ENCODE assay signal across 17 cellular contexts in genomic region chr5:57658009-57658408, GRCh38.
DNase-seq lines count a peak whose midpoint lies in the region; ATAC-seq and TF ChIP-seq lines count a peak whose summit lies in the region.
"Had no signal": no experiment of that assay in that cellular context is flagged by ENCODE, and none has a peak within 500 bp of the region (broad histone marks: within the 10 kb centered on the region; RNA-seq: fewer than 3 reads in every experiment).

No MANE protein-coding gene starts in this region.

- H3K4me1 ChIP-seq in endodermal cell (ENCODE audit: control insufficient read depth, insufficient read depth, low read length) (no peaks in the 10 kb centered on the region), tibial artery (peaks cover 0 to 32% (median 5%) of the 10 kb centered on the region in 4 donors)
- H3K4me1 ChIP-seq: A549 had no signal

- H3K9ac ChIP-seq in endodermal cell (ENCODE audit: extremely low read depth, low read length, poor library complexity, severe bottlenecking): no peak overlapping the region
- H3K9ac ChIP-seq: BLaER1 had no signal

- H3K36me3 ChIP-seq in endodermal cell (ENCODE audit: control insufficient read depth, insufficient read depth, low read length) (no peaks in the 10 kb centered on the region), tibial artery (no peaks in the 10 kb centered on the region)
- H3K36me3 ChIP-seq: BLaER1 had no signal

- H3K27me3 ChIP-seq in endodermal cell (ENCODE audit: control insufficient read depth, insufficient read depth, low read length, poor library complexity, severe bottlenecking) (no peaks in the 10 kb centered on the region), tibial artery (no peaks in the 10 kb centered on the region)
- H3K27me3 ChIP-seq: BLaER1 had no signal

- H3K9me3 ChIP-seq in endodermal cell (ENCODE audit: control insufficient read depth, low read length): no peaks in the 10 kb centered on the region
- H3K9me3 ChIP-seq in tibial artery: no peaks in the 10 kb centered on the region
- H3K9me3 ChIP-seq: A549, BLaER1 had no signal

- peaks cover 2% of the 10 kb centered on the region for H3K4me1 Mint-ChIP-seq in endodermal cell
- H3K4me1 Mint-ChIP-seq in neural crest cell: peaks cover 41% of the 10 kb centered on the region
- H3K4me1 Mint-ChIP-seq: CD14-positive monocyte; CD4-positive, alpha-beta memory T cell had no signal

- H3K36me3 Mint-ChIP-seq in endodermal cell (ENCODE audit: low read depth): no peaks in the 10 kb centered on the region
- no peaks in the 10 kb centered on the region for H3K36me3 Mint-ChIP-seq in neural crest cell (ENCODE audit: low read depth)
- H3K36me3 Mint-ChIP-seq in activated naive CD4-positive, alpha-beta T cell treated with anti-CD3 and anti-CD28 coated beads, Interleukin-2, amount 50 U/mL, for 72 hours: no peaks in the 10 kb centered on the region
- H3K36me3 Mint-ChIP-seq: CD14-positive monocyte; CD4-positive, alpha-beta memory T cell had no signal

- H3K9me3 Mint-ChIP-seq in endodermal cell (no peaks in the 10 kb centered on the region), neural crest cell (peaks cover 14% of the 10 kb centered on the region)
- H3K9me3 Mint-ChIP-seq in activated naive CD4-positive, alpha-beta T cell treated with anti-CD3 and anti-CD28 coated beads, Interleukin-2, amount 50 U/mL, for 72 hours: no peaks in the 10 kb centered on the region
- H3K9me3 Mint-ChIP-seq: H9 had no signal

- intact Hi-C loops in tibial artery (cut with DNase I; ENCODE audit: low total_unique reads): no loop called here

- no peaks in the 10 kb centered on the region for H3K27me3 Mint-ChIP-seq in endodermal cell (ENCODE audit: insufficient read depth)
- no peaks in the 10 kb centered on the region for H3K27me3 Mint-ChIP-seq in neural crest cell (ENCODE audit: low read depth)

- ATAC-seq in activated naive CD4-positive, alpha-beta T cell treated with anti-CD3 and anti-CD28 coated beads, Interleukin-2, amount 50 U/mL, for 72 hours: no peak
- ATAC-seq: A549 had no signal

- peak overlapping the region; percentile 64 for H3K27ac ChIP-seq in endodermal cell (ENCODE audit: low read depth, low read length)
- H3K27ac ChIP-seq in tibial artery: peak overlapping the region; percentile 3 to 25
- H3K27ac ChIP-seq: 22Rv1, A549, BLaER1 had no signal

- H3K27ac Mint-ChIP-seq in endodermal cell: no peak overlapping the region
- H3K27ac Mint-ChIP-seq in neural crest cell (ENCODE audit: unreplicated experiment): peak overlapping the region; percentile 6
- no peak overlapping the region for H3K27ac Mint-ChIP-seq in activated naive CD4-positive, alpha-beta T cell treated with anti-CD3 and anti-CD28 coated beads, Interleukin-2, amount 50 U/mL, for 72 hours
- H3K27ac Mint-ChIP-seq: CD14-positive monocyte; CD4-positive, alpha-beta memory T cell; H9 had no signal

- 91% methylated on average over 1 of the region's 1 CpG; no CpG with 5 or more reads in 1 of the 2 experiments for WGBS in endodermal cell (ENCODE audit: insufficient coverage in 1 of 2, insufficient read length in 1 of 2), 2 experiments

- TF ChIP-seq CTCF in endodermal cell (conservative IDR thresholded peaks at IDR 0.05) (no peak), neural crest cell (conservative IDR thresholded peaks at IDR 0.05) (no peak), tibial artery (IDR thresholded peaks at IDR 0.05) (no peak)

- peak; percentile 24 for DNase-seq in Ammon's horn (ENCODE audit: low spot score)
- DNase-seq in endodermal cell: no peak
- DNase-seq in neural crest cell (ENCODE audit: low read depth, low spot score): no peak
- no peak for DNase-seq in tibial artery
- no peak for DNase-seq in SIG-M5 treated with dmso at 0.1 percent for 504 hours (lab: John Stamatoyannopoulos, UW; ENCODE audit: unreplicated experiment)
- DNase-seq in NCI-H82 (lab: John Stamatoyannopoulos, UW): no peak
- DNase-seq in activated naive CD4-positive, alpha-beta T cell treated with anti-CD3 and anti-CD28 coated beads, Interleukin-2, amount 50 U/mL, for 72 hours (ENCODE audit: low spot score in 2 of 2): no peak
- DNase-seq: AML-193; CD4-positive, alpha-beta memory T cell; DMS153; DMS79; GDM1; H9 had no signal

- H3K4me3 ChIP-seq in endodermal cell (ENCODE audit: low read length): no peak overlapping the region
- no peak overlapping the region for H3K4me3 ChIP-seq in tibial artery
- H3K4me3 ChIP-seq: A549, BLaER1 had no signal

- H3K4me3 Mint-ChIP-seq in endodermal cell (no peak overlapping the region), neural crest cell (peak overlapping the region; percentile 18)
- H3K4me3 Mint-ChIP-seq: CD14-positive monocyte; CD4-positive, alpha-beta memory T cell; H9 had no signal
